ENCODE assay signal across 8 cellular contexts in genomic region chr10:100562008-100562672, GRCh38. TPM values are rescaled to one million over a fixed set of nuclear protein-coding genes. Genes with fewer than 3 reads are reported as not detected.
DNase-seq lines count a peak whose midpoint lies in the region; ATAC-seq and TF ChIP-seq lines count a peak whose summit lies in the region.

No MANE protein-coding gene starts in this region.

- H3K27ac Mint-ChIP-seq in Calu3 (ENCODE audit: unreplicated experiment) (no peak overlapping the region), endothelial cell (ENCODE audit: unreplicated experiment) (no peak overlapping the region)
- H3K27ac Mint-ChIP-seq in activated CD8-positive, alpha-beta memory T cell treated with anti-CD3 and anti-CD28 coated beads, Interleukin-2, amount 10 ng/mL, durations not matched to agents 7 days and 5 days: no peak overlapping the region

- intact Hi-C loops in Calu3 (cut with micrococcal nuclease; ENCODE audit: unreplicated experiment): no loop called here

- DNase-seq in Calu3 (peak; percentile 58), H4 (ENCODE audit: low spot score) (peak; percentile 45), NCI-H128 (lab: John Stamatoyannopoulos, UW; ENCODE audit: unreplicated experiment) (peak; percentile 17), endothelial cell (ENCODE audit: low spot score) (peak; percentile 88), middle frontal gyrus (ENCODE audit: extremely low spot score, low spot score) (peak; percentile 60), DMS114 treated with DMSO at 0.1 percent for 48 hours (lab: John Stamatoyannopoulos, UW; ENCODE audit: unreplicated experiment) (no peak)
- peak; percentile 83 for DNase-seq in activated CD8-positive, alpha-beta memory T cell treated with anti-CD3 and anti-CD28 coated beads, Interleukin-2, amount 10 ng/mL, durations not matched to agents 7 days and 5 days
- DNase-seq in stimulated activated CD8-positive, alpha-beta memory T cell treated with anti-CD3 and anti-CD28 coated beads, Interleukin-4, amount 100 ng/mL, for 48 hours: peak; percentile 81

- no peaks in the 10 kb centered on the region for H3K27me3 Mint-ChIP-seq in Calu3 (ENCODE audit: unreplicated experiment)
- peaks cover 36% of the 10 kb centered on the region for H3K27me3 Mint-ChIP-seq in activated CD8-positive, alpha-beta memory T cell treated with anti-CD3 and anti-CD28 coated beads, Interleukin-2, amount 10 ng/mL, durations not matched to agents 7 days and 5 days
- H3K27me3 Mint-ChIP-seq in endothelial cell (ENCODE audit: unreplicated experiment): peaks cover 19% of the 10 kb centered on the region

- peak; percentile 94 for ATAC-seq in activated CD8-positive, alpha-beta memory T cell treated with anti-CD3 and anti-CD28 coated beads, Interleukin-2, amount 10 ng/mL, durations not matched to agents 7 days and 5 days

- H3K36me3 Mint-ChIP-seq in Calu3 (ENCODE audit: insufficient read depth, unreplicated experiment): peaks cover 14% of the 10 kb centered on the region
- peaks cover 4% of the 10 kb centered on the region for H3K36me3 Mint-ChIP-seq in activated CD8-positive, alpha-beta memory T cell treated with anti-CD3 and anti-CD28 coated beads, Interleukin-2, amount 10 ng/mL, durations not matched to agents 7 days and 5 days
- H3K36me3 Mint-ChIP-seq in endothelial cell (ENCODE audit: low read depth, unreplicated experiment): peaks cover 4% of the 10 kb centered on the region

- BruUV-seq in Calu3 (replicated peaks; lab: Mats Ljungman, UMichigan): no TSS peak

- CTCF ChIA-PET in Calu3 (lab: Charles Lee): interaction anchor here (1.5 kb wide), 1 partner anchor 316 kb away, joined by 7 read pairs; no protein-coding TSS in a partner anchor
- CTCF ChIA-PET in activated CD8-positive, alpha-beta memory T cell treated with anti-CD3 and anti-CD28 coated beads, Interleukin-2, amount 10 ng/mL, durations not matched to agents 7 days and 5 days (lab: Charles Lee): interaction anchor here (0.7 to 6.1 kb wide), 19 partner anchors 9 to 452 kb away, joined by 3 to 50 read pairs (median 3); partner anchors contain the start of genes HIF1AN and PAX2

- H3K4me1 Mint-ChIP-seq in Calu3 (ENCODE audit: low read depth, unreplicated experiment): no peaks in the 10 kb centered on the region
- peaks cover 21% of the 10 kb centered on the region for H3K4me1 Mint-ChIP-seq in activated CD8-positive, alpha-beta memory T cell treated with anti-CD3 and anti-CD28 coated beads, Interleukin-2, amount 10 ng/mL, durations not matched to agents 7 days and 5 days
- peaks cover 3% of the 10 kb centered on the region for H3K4me1 Mint-ChIP-seq in endothelial cell (ENCODE audit: unreplicated experiment)

- TF ChIP-seq CTCF in Calu3 (IDR thresholded peaks at IDR 0.05; ENCODE audit: unreplicated experiment) (peak; percentile 23), endothelial cell (IDR thresholded peaks at IDR 0.05; ENCODE audit: unreplicated experiment) (peak; percentile 88)

- no peaks in the 10 kb centered on the region for H3K9me3 Mint-ChIP-seq in Calu3 (ENCODE audit: low read depth, unreplicated experiment)
- H3K9me3 Mint-ChIP-seq in activated CD8-positive, alpha-beta memory T cell treated with anti-CD3 and anti-CD28 coated beads, Interleukin-2, amount 10 ng/mL, durations not matched to agents 7 days and 5 days (ENCODE audit: low read depth): no peaks in the 10 kb centered on the region
- no peaks in the 10 kb centered on the region for H3K9me3 Mint-ChIP-seq in endothelial cell (ENCODE audit: unreplicated experiment)

- no peak overlapping the region for H3K4me3 Mint-ChIP-seq in Calu3 (ENCODE audit: low read depth, unreplicated experiment)
- no peak overlapping the region for H3K4me3 Mint-ChIP-seq in activated CD8-positive, alpha-beta memory T cell treated with anti-CD3 and anti-CD28 coated beads, Interleukin-2, amount 10 ng/mL, durations not matched to agents 7 days and 5 days
- H3K4me3 Mint-ChIP-seq in endothelial cell (ENCODE audit: unreplicated experiment): no peak overlapping the region

RNA-seq across cellular contexts. Expression of gene HIF1AN, which starts 26.4 kb away (rescaled TPM):
- total RNA-seq in Calu3 (2022) (35.8 and 36.3 TPM in 2 replicates), endothelial cell (ENCODE audit: unreplicated experiment) (44.4 TPM)
- 5.6 and 6.4 TPM in 2 replicates for total RNA-seq in H4 (2014; rRNA removed; shearing (Covaris generic))
- total RNA-seq in activated CD8-positive, alpha-beta memory T cell treated with anti-CD3 and anti-CD28 coated beads, Interleukin-2, amount 10 ng/mL, durations not matched to agents 7 days and 5 days: 10 to 100 TPM; 49.2 to 53.6 TPM

RNA-seq across cellular contexts. Expression of gene NDUFB8, which starts 32.5 kb away (rescaled TPM):
- 123 and 128 TPM in 2 replicates for total RNA-seq in Calu3 (2022)
- 184 and 195 TPM in 2 replicates for total RNA-seq in H4 (2014; rRNA removed; shearing (Covaris generic))
- total RNA-seq in activated CD8-positive, alpha-beta memory T cell treated with anti-CD3 and anti-CD28 coated beads, Interleukin-2, amount 10 ng/mL, durations not matched to agents 7 days and 5 days: 100 to 1,000 TPM; 268 to 300 TPM
- 171 TPM for total RNA-seq in endothelial cell (ENCODE audit: unreplicated experiment)

RNA-seq across cellular contexts. Expression of gene SEC31B, which starts 42.5 kb away (rescaled TPM):
- total RNA-seq in Calu3 (2022): 6.5 and 6.7 TPM in 2 replicates
- total RNA-seq in H4 (2014; rRNA removed; shearing (Covaris generic)): 0.31 and 0.33 TPM in 2 replicates
- total RNA-seq in activated CD8-positive, alpha-beta memory T cell treated with anti-CD3 and anti-CD28 coated beads, Interleukin-2, amount 10 ng/mL, durations not matched to agents 7 days and 5 days: 100 to 1,000 TPM in 1 of 2 experiments, 10 to 100 TPM in 1; 42.9 to 120 TPM
- 13.2 TPM for total RNA-seq in endothelial cell (ENCODE audit: unreplicated experiment)
